1 cellular context compared by ENCODE assay signal in the genomic region with DNA sequence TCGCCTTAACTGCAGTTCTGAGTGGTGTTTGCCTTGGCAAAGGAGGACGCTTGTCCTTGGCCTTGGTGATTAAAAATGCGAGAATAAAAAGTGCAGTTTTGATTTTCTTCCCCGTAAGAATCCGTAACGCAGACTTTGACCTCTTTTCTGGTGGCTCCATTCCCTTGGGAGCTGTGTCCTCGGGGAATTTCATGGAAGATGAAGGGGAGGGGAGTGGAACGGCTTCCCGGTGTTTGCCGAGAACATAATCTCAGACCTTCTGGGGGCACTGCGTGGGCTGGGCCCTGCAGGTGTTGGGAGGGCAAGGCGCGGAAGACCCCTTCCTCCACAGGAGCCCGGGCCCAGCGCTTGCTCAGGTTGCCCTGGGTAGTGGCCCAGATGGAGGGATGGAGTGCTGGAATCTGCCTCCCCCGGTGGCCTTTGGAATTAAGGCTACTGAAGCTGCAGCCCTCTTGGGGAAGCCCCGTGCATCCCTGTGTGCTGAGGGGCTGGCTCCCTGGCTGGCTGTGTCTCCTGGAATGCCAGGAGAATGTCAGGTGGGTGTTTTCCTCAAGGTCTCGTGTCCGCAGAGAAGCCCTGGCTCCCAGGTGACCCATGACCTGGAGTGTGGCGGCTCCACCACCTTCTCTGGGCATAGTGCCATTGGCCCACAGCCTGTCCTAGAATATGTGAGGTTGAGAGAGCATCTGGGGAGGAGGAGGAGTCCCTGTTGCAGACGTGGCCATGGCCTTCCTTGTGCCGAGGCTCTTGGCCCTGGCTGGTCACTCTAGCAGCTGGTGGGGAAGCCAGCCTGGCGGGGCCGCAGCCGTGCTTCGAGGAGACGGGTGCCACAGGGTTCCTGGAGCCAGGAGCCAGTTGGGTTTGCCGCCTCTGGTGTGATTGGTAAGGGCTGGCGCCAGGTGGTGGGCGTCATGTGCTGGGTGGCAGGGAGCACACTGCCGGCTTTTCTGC.
TF ChIP-seq lines count a peak whose summit lies in the region.

No MANE protein-coding gene starts in this region.

TF ChIP-seq in HepG2, 621 proteins besides CTCF, POLR2A, EP300 and RAD21 (continues in another document):
- no peak for TF ChIP-seq MED1 (CRISPR knock-in tag; IDR thresholded peaks at IDR 0.05)
- TF ChIP-seq ZSCAN31 (CRISPR knock-in tag; IDR thresholded peaks at IDR 0.05; ENCODE audit: low read depth) = no peak
- TF ChIP-seq ESRRA (CRISPR knock-in tag; IDR thresholded peaks at IDR 0.05; ENCODE audit: low read depth) = no peak
- no peak for TF ChIP-seq TCF12 (IDR thresholded peaks at IDR 0.05)
- TF ChIP-seq TCF12 (CRISPR knock-in tag; IDR thresholded peaks at IDR 0.05) = no peak
- no peak for TF ChIP-seq ZNF121 (CRISPR knock-in tag; IDR thresholded peaks at IDR 0.05)
- TF ChIP-seq, protein P1, sequence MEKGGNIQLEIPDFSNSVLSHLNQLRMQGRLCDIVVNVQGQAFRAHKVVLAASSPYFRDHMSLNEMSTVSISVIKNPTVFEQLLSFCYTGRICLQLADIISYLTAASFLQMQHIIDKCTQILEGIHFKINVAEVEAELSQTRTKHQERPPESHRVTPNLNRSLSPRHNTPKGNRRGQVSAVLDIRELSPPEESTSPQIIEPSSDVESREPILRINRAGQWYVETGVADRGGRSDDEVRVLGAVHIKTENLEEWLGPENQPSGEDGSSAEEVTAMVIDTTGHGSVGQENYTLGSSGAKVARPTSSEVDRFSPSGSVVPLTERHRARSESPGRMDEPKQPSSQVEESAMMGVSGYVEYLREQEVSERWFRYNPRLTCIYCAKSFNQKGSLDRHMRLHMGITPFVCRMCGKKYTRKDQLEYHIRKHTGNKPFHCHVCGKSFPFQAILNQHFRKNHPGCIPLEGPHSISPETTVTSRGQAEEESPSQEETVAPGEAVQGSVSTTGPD (CRISPR knock-in tag; IDR thresholded peaks at IDR 0.05) = peak; percentile 3; the same call in 1 of the 2 replicates
- TF ChIP-seq ZFYVE20 (CRISPR knock-in tag; IDR thresholded peaks at IDR 0.05; ENCODE audit: borderline replicate concordance, low read depth) = no peak
- TF ChIP-seq, protein P2, sequence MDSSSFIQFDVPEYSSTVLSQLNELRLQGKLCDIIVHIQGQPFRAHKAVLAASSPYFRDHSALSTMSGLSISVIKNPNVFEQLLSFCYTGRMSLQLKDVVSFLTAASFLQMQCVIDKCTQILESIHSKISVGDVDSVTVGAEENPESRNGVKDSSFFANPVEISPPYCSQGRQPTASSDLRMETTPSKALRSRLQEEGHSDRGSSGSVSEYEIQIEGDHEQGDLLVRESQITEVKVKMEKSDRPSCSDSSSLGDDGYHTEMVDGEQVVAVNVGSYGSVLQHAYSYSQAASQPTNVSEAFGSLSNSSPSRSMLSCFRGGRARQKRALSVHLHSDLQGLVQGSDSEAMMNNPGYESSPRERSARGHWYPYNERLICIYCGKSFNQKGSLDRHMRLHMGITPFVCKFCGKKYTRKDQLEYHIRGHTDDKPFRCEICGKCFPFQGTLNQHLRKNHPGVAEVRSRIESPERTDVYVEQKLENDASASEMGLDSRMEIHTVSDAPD (CRISPR knock-in tag; IDR thresholded peaks at IDR 0.05) = no peak
- TF ChIP-seq STAG1 (CRISPR knock-in tag; IDR thresholded peaks at IDR 0.05) = no peak
- no peak for TF ChIP-seq NFYB (CRISPR knock-in tag; IDR thresholded peaks at IDR 0.05)
- no peak for TF ChIP-seq HMG20B (CRISPR knock-in tag; conservative IDR thresholded peaks at IDR 0.05)
- TF ChIP-seq HNF4G (IDR thresholded peaks at IDR 0.05; ENCODE audit: borderline replicate concordance, low read depth, low read length) = no peak; the same call in 1 of the 2 replicates
- TF ChIP-seq HNF4G (CRISPR knock-in tag; IDR thresholded peaks at IDR 0.05; ENCODE audit: borderline replicate concordance, low read depth) = no peak
- no peak for TF ChIP-seq ZNF577 (CRISPR knock-in tag; IDR thresholded peaks at IDR 0.05; ENCODE audit: borderline replicate concordance, low read depth)
- no peak for TF ChIP-seq LCORL (IDR thresholded peaks at IDR 0.05)
- TF ChIP-seq LCORL (CRISPR knock-in tag; IDR thresholded peaks at IDR 0.05) = peak; percentile 53; the same call in 1 of the 2 replicates
- TF ChIP-seq GATAD1 (CRISPR knock-in tag; IDR thresholded peaks at IDR 0.05) = no peak
- 0 out of 2 replicates have a peak, but pooled peaks have one; percentile 23 for TF ChIP-seq ZMYM2 (CRISPR knock-in tag; IDR thresholded peaks at IDR 0.05)
- no peak for TF ChIP-seq ZFAT (CRISPR knock-in tag; conservative IDR thresholded peaks at IDR 0.05)
- no peak for TF ChIP-seq TAF15 (IDR thresholded peaks at IDR 0.05; ENCODE audit: low read depth, low read length, poor library complexity, severe bottlenecking)
- peak; percentile 36 for TF ChIP-seq ZEB1 (IDR thresholded peaks at IDR 0.05; ENCODE audit: insufficient replicate concordance, low read depth)
- no peak for TF ChIP-seq ZNF839 (CRISPR knock-in tag; IDR thresholded peaks at IDR 0.05; ENCODE audit: borderline replicate concordance)
- peak; percentile 39; the same call in 1 of the 2 replicates for TF ChIP-seq KDM5B (CRISPR knock-in tag; IDR thresholded peaks at IDR 0.05; ENCODE audit: borderline replicate concordance)
- TF ChIP-seq JARID2 (CRISPR knock-in tag; IDR thresholded peaks at IDR 0.05; ENCODE audit: insufficient replicate concordance) = no peak
- no peak for TF ChIP-seq ZNF501 (CRISPR knock-in tag; IDR thresholded peaks at IDR 0.05)
- no peak for TF ChIP-seq ZNF703 (CRISPR knock-in tag; IDR thresholded peaks at IDR 0.05; ENCODE audit: borderline replicate concordance)
- TF ChIP-seq ZNF891 (CRISPR knock-in tag; IDR thresholded peaks at IDR 0.05) = no peak
- TF ChIP-seq IRF2 (CRISPR knock-in tag; IDR thresholded peaks at IDR 0.05) = no peak
- TF ChIP-seq PAXIP1 (CRISPR knock-in tag; conservative IDR thresholded peaks at IDR 0.05) = no peak
- TF ChIP-seq UBTF (CRISPR knock-in tag; IDR thresholded peaks at IDR 0.05) = 0 out of 2 replicates have a peak, but pooled peaks have one; percentile 10
- peak; percentile 7; the same call in 1 of the 2 replicates for TF ChIP-seq HOXA3 (CRISPR knock-in tag; IDR thresholded peaks at IDR 0.05)
- no peak for TF ChIP-seq AGO2 (optimal IDR thresholded peaks at IDR 0.05; ENCODE audit: low read depth, low read length)
- TF ChIP-seq GPN1 (CRISPR knock-in tag; IDR thresholded peaks at IDR 0.05; ENCODE audit: borderline replicate concordance) = no peak
- no peak for TF ChIP-seq ZNF510 (CRISPR knock-in tag; IDR thresholded peaks at IDR 0.05; ENCODE audit: low read depth)
- no peak for TF ChIP-seq TSC22D2 (CRISPR knock-in tag; IDR thresholded peaks at IDR 0.05; ENCODE audit: borderline replicate concordance)
- no peak for TF ChIP-seq ZFP90 (CRISPR knock-in tag; IDR thresholded peaks at IDR 0.05; ENCODE audit: borderline replicate concordance)
- no peak for TF ChIP-seq SMC3 (IDR thresholded peaks at IDR 0.05; ENCODE audit: low read length)
- TF ChIP-seq RERE (CRISPR knock-in tag; IDR thresholded peaks at IDR 0.05; ENCODE audit: low read depth) = no peak
- no peak for TF ChIP-seq TFDP2 (CRISPR knock-in tag; IDR thresholded peaks at IDR 0.05)
- TF ChIP-seq SATB2 (CRISPR knock-in tag; IDR thresholded peaks at IDR 0.05) = no peak
- TF ChIP-seq ZNF225 (CRISPR knock-in tag; IDR thresholded peaks at IDR 0.05) = no peak
- TF ChIP-seq RXRA (CRISPR knock-in tag; IDR thresholded peaks at IDR 0.05) = 0 out of 2 replicates have a peak, but pooled peaks have one; percentile 7
- no peak for TF ChIP-seq MIER3 (CRISPR knock-in tag; IDR thresholded peaks at IDR 0.05; ENCODE audit: borderline replicate concordance)
- TF ChIP-seq, protein P3, sequence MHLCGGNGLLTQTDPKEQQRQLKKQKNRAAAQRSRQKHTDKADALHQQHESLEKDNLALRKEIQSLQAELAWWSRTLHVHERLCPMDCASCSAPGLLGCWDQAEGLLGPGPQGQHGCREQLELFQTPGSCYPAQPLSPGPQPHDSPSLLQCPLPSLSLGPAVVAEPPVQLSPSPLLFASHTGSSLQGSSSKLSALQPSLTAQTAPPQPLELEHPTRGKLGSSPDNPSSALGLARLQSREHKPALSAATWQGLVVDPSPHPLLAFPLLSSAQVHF (CRISPR knock-in tag; IDR thresholded peaks at IDR 0.05) = no peak
